In the genomic region with DNA sequence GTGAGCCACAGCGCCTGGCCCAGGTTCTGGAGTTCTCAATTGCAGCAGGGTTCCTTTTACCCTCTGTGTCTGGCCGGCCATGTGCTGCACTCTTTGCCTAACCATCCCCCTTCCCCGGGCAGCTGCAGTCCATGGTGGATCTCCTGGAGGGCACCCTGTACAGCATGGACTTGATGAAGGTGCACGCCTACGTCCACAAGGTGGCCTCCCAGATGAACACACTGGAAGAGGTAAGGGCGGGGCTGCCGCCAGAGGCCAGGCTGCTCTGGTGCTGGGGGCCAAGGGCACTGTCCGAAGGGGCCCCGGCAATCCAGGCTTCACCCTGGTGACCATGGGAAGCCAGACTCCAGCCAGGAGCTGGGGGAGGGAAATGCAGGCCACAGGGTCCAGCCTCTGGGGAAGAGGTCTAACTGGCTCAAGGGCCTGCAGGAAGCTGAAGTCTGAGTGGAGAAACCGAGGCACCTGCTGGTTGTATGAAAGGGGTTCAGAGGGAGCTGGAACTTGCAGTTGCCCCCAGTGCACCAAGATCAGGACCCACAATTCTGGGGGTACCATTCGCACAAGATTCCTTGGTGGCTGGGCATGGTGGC, we compare ENCODE assay signal across 1 cellular context.
TF ChIP-seq lines count a peak whose summit lies in the region.

No MANE protein-coding gene starts in this region.

TF ChIP-seq in HepG2, 621 proteins besides CTCF, POLR2A, EP300 and RAD21 (continued from another document and continues in another):
- TF ChIP-seq, protein P1, sequence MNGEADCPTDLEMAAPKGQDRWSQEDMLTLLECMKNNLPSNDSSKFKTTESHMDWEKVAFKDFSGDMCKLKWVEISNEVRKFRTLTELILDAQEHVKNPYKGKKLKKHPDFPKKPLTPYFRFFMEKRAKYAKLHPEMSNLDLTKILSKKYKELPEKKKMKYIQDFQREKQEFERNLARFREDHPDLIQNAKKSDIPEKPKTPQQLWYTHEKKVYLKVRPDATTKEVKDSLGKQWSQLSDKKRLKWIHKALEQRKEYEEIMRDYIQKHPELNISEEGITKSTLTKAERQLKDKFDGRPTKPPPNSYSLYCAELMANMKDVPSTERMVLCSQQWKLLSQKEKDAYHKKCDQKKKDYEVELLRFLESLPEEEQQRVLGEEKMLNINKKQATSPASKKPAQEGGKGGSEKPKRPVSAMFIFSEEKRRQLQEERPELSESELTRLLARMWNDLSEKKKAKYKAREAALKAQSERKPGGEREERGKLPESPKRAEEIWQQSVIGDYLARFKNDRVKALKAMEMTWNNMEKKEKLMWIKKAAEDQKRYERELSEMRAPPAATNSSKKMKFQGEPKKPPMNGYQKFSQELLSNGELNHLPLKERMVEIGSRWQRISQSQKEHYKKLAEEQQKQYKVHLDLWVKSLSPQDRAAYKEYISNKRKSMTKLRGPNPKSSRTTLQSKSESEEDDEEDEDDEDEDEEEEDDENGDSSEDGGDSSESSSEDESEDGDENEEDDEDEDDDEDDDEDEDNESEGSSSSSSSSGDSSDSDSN (CRISPR knock-in tag; IDR thresholded peaks at IDR 0.05) = peak; percentile 77
- TF ChIP-seq U2AF2 (IDR thresholded peaks at IDR 0.05; ENCODE audit: low read depth, low read length) (no peak), MLLT10 (CRISPR knock-in tag; IDR thresholded peaks at IDR 0.05) (no peak), TMF1 (CRISPR knock-in tag; IDR thresholded peaks at IDR 0.05; ENCODE audit: low read depth) (no peak), NFRKB (IDR thresholded peaks at IDR 0.05) (no peak), HES4 (CRISPR knock-in tag; IDR thresholded peaks at IDR 0.05; ENCODE audit: borderline replicate concordance) (no peak), GATAD1 (CRISPR knock-in tag; IDR thresholded peaks at IDR 0.05) (peak; percentile 34; the same call in 1 of the 2 replicates), ZNF326 (CRISPR knock-in tag; IDR thresholded peaks at IDR 0.05; ENCODE audit: borderline replicate concordance) (no peak), BORCS8-MEF2B (CRISPR knock-in tag; IDR thresholded peaks at IDR 0.05) (peak; percentile 56; the same call in 1 of the 2 replicates), NR2F2 (IDR thresholded peaks at IDR 0.05; ENCODE audit: borderline replicate concordance, low read depth) (no peak), FLYWCH1 (CRISPR knock-in tag; IDR thresholded peaks at IDR 0.05) (no peak), ZNF589 (CRISPR knock-in tag; conservative IDR thresholded peaks at IDR 0.05) (no peak), BRCA1 (CRISPR knock-in tag; IDR thresholded peaks at IDR 0.05) (no peak), NR3C1 (CRISPR knock-in tag; IDR thresholded peaks at IDR 0.05) (no peak), CHCHD3 (CRISPR knock-in tag; IDR thresholded peaks at IDR 0.05) (no peak), DMAP1 (CRISPR knock-in tag; IDR thresholded peaks at IDR 0.05) (no peak), SP4 (CRISPR knock-in tag; IDR thresholded peaks at IDR 0.05) (no peak), ZNF382 (CRISPR knock-in tag; IDR thresholded peaks at IDR 0.05; ENCODE audit: borderline replicate concordance) (no peak), MYNN (CRISPR knock-in tag; IDR thresholded peaks at IDR 0.05; ENCODE audit: low read depth) (no peak), SIN3A (IDR thresholded peaks at IDR 0.05; ENCODE audit: borderline replicate concordance, low read depth, low read length) (no peak), ZNF263 (CRISPR knock-in tag; IDR thresholded peaks at IDR 0.05) (peak; percentile 19; the same call in 1 of the 2 replicates), TBX3 (IDR thresholded peaks at IDR 0.05; ENCODE audit: borderline replicate concordance) (no peak), ETV6 (CRISPR knock-in tag; conservative IDR thresholded peaks at IDR 0.05) (no peak), ZNF12 (CRISPR knock-in tag; IDR thresholded peaks at IDR 0.05) (no peak), HMGA1 (CRISPR knock-in tag; conservative IDR thresholded peaks at IDR 0.05) (no peak), JDP2 (CRISPR knock-in tag; IDR thresholded peaks at IDR 0.05; ENCODE audit: borderline replicate concordance) (no peak), ZNF724P (CRISPR knock-in tag; IDR thresholded peaks at IDR 0.05; ENCODE audit: borderline replicate concordance) (no peak), U2AF1 (optimal IDR thresholded peaks at IDR 0.05; ENCODE audit: low read depth, low read length) (no peak), ZNF143 (CRISPR knock-in tag; IDR thresholded peaks at IDR 0.05) (no peak)
- TF ChIP-seq, protein P2, sequence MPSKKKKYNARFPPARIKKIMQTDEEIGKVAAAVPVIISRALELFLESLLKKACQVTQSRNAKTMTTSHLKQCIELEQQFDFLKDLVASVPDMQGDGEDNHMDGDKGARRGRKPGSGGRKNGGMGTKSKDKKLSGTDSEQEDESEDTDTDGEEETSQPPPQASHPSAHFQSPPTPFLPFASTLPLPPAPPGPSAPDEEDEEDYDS (CRISPR knock-in tag; IDR thresholded peaks at IDR 0.05) = peak; percentile 52; the same call in 1 of the 2 replicates
- TF ChIP-seq, protein P3, sequence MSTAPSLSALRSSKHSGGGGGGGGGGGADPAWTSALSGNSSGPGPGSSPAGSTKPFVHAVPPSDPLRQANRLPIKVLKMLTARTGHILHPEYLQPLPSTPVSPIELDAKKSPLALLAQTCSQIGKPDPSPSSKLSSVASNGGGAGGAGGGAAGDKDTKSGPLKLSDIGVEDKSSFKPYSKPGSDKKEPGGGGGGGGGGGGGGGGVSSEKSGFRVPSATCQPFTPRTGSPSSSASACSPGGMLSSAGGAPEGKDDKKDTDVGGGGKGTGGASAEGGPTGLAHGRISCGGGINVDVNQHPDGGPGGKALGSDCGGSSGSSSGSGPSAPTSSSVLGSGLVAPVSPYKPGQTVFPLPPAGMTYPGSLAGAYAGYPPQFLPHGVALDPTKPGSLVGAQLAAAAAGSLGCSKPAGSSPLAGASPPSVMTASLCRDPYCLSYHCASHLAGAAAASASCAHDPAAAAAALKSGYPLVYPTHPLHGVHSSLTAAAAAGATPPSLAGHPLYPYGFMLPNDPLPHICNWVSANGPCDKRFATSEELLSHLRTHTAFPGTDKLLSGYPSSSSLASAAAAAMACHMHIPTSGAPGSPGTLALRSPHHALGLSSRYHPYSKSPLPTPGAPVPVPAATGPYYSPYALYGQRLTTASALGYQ (CRISPR knock-in tag; IDR thresholded peaks at IDR 0.05) = no peak
- TF ChIP-seq, protein P4, sequence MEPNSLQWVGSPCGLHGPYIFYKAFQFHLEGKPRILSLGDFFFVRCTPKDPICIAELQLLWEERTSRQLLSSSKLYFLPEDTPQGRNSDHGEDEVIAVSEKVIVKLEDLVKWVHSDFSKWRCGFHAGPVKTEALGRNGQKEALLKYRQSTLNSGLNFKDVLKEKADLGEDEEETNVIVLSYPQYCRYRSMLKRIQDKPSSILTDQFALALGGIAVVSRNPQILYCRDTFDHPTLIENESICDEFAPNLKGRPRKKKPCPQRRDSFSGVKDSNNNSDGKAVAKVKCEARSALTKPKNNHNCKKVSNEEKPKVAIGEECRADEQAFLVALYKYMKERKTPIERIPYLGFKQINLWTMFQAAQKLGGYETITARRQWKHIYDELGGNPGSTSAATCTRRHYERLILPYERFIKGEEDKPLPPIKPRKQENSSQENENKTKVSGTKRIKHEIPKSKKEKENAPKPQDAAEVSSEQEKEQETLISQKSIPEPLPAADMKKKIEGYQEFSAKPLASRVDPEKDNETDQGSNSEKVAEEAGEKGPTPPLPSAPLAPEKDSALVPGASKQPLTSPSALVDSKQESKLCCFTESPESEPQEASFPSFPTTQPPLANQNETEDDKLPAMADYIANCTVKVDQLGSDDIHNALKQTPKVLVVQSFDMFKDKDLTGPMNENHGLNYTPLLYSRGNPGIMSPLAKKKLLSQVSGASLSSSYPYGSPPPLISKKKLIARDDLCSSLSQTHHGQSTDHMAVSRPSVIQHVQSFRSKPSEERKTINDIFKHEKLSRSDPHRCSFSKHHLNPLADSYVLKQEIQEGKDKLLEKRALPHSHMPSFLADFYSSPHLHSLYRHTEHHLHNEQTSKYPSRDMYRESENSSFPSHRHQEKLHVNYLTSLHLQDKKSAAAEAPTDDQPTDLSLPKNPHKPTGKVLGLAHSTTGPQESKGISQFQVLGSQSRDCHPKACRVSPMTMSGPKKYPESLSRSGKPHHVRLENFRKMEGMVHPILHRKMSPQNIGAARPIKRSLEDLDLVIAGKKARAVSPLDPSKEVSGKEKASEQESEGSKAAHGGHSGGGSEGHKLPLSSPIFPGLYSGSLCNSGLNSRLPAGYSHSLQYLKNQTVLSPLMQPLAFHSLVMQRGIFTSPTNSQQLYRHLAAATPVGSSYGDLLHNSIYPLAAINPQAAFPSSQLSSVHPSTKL (CRISPR knock-in tag; IDR thresholded peaks at IDR 0.05) = peak; percentile 61
- TF ChIP-seq, protein P5, sequence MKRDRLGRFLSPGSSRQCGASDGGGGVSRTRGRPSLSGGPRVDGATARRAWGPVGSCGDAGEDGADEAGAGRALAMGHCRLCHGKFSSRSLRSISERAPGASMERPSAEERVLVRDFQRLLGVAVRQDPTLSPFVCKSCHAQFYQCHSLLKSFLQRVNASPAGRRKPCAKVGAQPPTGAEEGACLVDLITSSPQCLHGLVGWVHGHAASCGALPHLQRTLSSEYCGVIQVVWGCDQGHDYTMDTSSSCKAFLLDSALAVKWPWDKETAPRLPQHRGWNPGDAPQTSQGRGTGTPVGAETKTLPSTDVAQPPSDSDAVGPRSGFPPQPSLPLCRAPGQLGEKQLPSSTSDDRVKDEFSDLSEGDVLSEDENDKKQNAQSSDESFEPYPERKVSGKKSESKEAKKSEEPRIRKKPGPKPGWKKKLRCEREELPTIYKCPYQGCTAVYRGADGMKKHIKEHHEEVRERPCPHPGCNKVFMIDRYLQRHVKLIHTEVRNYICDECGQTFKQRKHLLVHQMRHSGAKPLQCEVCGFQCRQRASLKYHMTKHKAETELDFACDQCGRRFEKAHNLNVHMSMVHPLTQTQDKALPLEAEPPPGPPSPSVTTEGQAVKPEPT (CRISPR knock-in tag; IDR thresholded peaks at IDR 0.05; ENCODE audit: low read depth) = 0 out of 2 replicates have a peak, but pooled peaks have one; percentile 32
- TF ChIP-seq, protein P6, sequence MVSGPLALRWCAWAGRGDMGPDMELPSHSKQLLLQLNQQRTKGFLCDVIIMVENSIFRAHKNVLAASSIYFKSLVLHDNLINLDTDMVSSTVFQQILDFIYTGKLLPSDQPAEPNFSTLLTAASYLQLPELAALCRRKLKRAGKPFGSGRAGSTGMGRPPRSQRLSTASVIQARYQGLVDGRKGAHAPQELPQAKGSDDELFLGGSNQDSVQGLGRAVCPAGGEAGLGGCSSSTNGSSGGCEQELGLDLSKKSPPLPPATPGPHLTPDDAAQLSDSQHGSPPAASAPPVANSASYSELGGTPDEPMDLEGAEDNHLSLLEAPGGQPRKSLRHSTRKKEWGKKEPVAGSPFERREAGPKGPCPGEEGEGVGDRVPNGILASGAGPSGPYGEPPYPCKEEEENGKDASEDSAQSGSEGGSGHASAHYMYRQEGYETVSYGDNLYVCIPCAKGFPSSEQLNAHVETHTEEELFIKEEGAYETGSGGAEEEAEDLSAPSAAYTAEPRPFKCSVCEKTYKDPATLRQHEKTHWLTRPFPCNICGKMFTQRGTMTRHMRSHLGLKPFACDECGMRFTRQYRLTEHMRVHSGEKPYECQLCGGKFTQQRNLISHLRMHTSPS (CRISPR knock-in tag; IDR thresholded peaks at IDR 0.05; ENCODE audit: low read depth) = peak; percentile 49; the same call in 1 of the 2 replicates
- TF ChIP-seq, protein P7, sequence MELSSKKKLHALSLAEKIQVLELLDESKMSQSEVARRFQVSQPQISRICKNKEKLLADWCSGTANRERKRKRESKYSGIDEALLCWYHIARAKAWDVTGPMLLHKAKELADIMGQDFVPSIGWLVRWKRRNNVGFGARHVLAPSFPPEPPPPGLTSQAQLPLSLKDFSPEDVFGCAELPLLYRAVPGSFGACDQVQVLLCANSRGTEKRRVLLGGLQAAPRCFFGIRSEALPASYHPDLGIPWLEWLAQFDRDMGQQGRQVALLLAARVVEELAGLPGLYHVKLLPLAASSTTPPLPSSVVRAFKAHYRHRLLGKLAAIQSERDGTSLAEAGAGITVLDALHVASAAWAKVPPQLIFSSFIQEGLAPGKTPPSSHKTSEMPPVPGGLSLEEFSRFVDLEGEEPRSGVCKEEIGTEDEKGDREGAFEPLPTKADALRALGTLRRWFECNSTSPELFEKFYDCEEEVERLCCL (CRISPR knock-in tag; IDR thresholded peaks at IDR 0.05; ENCODE audit: borderline replicate concordance) = no peak
- TF ChIP-seq, protein P8, sequence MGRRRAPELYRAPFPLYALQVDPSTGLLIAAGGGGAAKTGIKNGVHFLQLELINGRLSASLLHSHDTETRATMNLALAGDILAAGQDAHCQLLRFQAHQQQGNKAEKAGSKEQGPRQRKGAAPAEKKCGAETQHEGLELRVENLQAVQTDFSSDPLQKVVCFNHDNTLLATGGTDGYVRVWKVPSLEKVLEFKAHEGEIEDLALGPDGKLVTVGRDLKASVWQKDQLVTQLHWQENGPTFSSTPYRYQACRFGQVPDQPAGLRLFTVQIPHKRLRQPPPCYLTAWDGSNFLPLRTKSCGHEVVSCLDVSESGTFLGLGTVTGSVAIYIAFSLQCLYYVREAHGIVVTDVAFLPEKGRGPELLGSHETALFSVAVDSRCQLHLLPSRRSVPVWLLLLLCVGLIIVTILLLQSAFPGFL (CRISPR knock-in tag; IDR thresholded peaks at IDR 0.05) = no peak
- TF ChIP-seq, protein P9, sequence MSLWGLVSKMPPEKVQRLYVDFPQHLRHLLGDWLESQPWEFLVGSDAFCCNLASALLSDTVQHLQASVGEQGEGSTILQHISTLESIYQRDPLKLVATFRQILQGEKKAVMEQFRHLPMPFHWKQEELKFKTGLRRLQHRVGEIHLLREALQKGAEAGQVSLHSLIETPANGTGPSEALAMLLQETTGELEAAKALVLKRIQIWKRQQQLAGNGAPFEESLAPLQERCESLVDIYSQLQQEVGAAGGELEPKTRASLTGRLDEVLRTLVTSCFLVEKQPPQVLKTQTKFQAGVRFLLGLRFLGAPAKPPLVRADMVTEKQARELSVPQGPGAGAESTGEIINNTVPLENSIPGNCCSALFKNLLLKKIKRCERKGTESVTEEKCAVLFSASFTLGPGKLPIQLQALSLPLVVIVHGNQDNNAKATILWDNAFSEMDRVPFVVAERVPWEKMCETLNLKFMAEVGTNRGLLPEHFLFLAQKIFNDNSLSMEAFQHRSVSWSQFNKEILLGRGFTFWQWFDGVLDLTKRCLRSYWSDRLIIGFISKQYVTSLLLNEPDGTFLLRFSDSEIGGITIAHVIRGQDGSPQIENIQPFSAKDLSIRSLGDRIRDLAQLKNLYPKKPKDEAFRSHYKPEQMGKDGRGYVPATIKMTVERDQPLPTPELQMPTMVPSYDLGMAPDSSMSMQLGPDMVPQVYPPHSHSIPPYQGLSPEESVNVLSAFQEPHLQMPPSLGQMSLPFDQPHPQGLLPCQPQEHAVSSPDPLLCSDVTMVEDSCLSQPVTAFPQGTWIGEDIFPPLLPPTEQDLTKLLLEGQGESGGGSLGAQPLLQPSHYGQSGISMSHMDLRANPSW (CRISPR knock-in tag; IDR thresholded peaks at IDR 0.05; ENCODE audit: borderline replicate concordance) = no peak
- TF ChIP-seq, protein P10, sequence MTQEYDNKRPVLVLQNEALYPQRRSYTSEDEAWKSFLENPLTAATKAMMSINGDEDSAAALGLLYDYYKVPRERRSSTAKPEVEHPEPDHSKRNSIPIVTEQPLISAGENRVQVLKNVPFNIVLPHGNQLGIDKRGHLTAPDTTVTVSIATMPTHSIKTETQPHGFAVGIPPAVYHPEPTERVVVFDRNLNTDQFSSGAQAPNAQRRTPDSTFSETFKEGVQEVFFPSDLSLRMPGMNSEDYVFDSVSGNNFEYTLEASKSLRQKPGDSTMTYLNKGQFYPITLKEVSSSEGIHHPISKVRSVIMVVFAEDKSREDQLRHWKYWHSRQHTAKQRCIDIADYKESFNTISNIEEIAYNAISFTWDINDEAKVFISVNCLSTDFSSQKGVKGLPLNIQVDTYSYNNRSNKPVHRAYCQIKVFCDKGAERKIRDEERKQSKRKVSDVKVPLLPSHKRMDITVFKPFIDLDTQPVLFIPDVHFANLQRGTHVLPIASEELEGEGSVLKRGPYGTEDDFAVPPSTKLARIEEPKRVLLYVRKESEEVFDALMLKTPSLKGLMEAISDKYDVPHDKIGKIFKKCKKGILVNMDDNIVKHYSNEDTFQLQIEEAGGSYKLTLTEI (CRISPR knock-in tag; conservative IDR thresholded peaks at IDR 0.05) = no peak
